Comparison of ENCODE assay signal across 8 cellular contexts in the genomic region with DNA sequence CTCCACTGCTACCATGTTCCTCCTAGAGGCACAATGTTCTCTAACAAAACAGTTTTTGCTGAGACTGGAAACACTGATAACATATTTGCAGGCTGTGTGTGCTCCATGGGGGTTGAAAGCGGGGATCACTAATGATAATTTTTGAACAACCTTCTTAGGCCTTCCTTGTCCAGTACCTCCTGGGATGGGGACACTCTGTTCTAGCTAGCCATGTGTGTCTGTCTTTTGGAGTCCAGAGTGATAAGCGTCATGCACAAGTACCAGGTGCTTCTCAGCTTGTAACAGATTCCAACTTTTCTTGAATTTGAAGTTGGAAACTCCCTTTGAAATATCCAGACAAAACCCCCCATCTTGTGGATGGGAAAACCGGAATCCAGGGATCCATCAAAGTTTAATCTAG. TPM values are rescaled to one million over a fixed set of nuclear protein-coding genes. Genes with fewer than 3 reads are reported as not detected.
"Had no signal": no experiment of that assay in that cellular context is flagged by ENCODE, and none has a peak within 500 bp of the region (broad histone marks: within the 10 kb centered on the region; RNA-seq: fewer than 3 reads in every experiment).

No MANE protein-coding gene starts in this region.

- H3K4me3 ChIP-seq: K562 had no signal

- H3K27ac ChIP-seq: HL-60 had no signal

- ATAC-seq: HepG2, K562 had no signal

- DNase-seq: IMR-90, KBM-7, KG1 had no signal

- FAIRE-seq: HepG2, K562 had no signal

RNA-seq across cellular contexts. Expression of gene PI3, which starts 15.2 kb away (rescaled TPM):
- total RNA-seq: HT1080, IMR-90, K562 had no signal

RNA-seq across cellular contexts. Expression of gene SEMG1, which starts 17.0 kb away (rescaled TPM):
- total RNA-seq: HepG2, HT-29, HT1080, IMR-90, K562 had no signal

RNA-seq across cellular contexts. Expression of gene SEMG2, which starts 31.3 kb away (rescaled TPM):
- total RNA-seq: HepG2, HT-29, HT1080, IMR-90, K562 had no signal
